ENCODE assay signal across 9 cellular contexts in genomic region chr1:228457017-228457395, GRCh38. TPM values are rescaled to one million over a fixed set of nuclear protein-coding genes. Genes with fewer than 3 reads are reported as not detected.
DNase-seq lines count a peak whose midpoint lies in the region; ATAC-seq lines count a peak whose summit lies in the region.
"Had no signal": no experiment of that assay in that cellular context is flagged by ENCODE, and none has a peak within 500 bp of the region (broad histone marks: within the 10 kb centered on the region; RNA-seq: fewer than 3 reads in every experiment).

No MANE protein-coding gene starts in this region.

- peak; percentile 3 for ATAC-seq in HG02973 (IDR thresholded peaks at IDR 0.05; ENCODE audit: unreplicated experiment)

- H3K36me3 Mint-ChIP-seq in activated T-helper 2 cell treated with anti-CD3 and anti-CD28 coated beads, Interferon-gamma antibody, Interleukin-2, Interleukin-4, amounts not matched to agents 10 μg/mL and 5 μg/mL and 100 μg/mL, durations not matched to agents 14 hours and 24 hours and 36 hours (ENCODE audit: low read depth) = peaks cover 21% of the 10 kb centered on the region

- DNase-seq in NCI-H146 treated with DMSO at 0.1 percent for 48 hours (lab: John Stamatoyannopoulos, UW; ENCODE audit: unreplicated experiment) (peak; percentile 35), NCI-H146 (lab: John Stamatoyannopoulos, UW) (no peak), HuH-7.5 (ENCODE audit: low spot score) (no peak), NCI-H774 (lab: John Stamatoyannopoulos, UW) (no peak)
- no peak for DNase-seq in activated T-helper 2 cell treated with anti-CD3 and anti-CD28 coated beads, Interferon-gamma antibody, Interleukin-2, Interleukin-4, amounts not matched to agents 10 μg/mL and 5 μg/mL and 100 μg/mL, durations not matched to agents 14 hours and 24 hours and 36 hours (ENCODE audit: low spot score)

- intact Hi-C loops in activated T-helper 2 cell treated with anti-CD3 and anti-CD28 coated beads, Interferon-gamma antibody, Interleukin-2, Interleukin-4, amounts not matched to agents 10 μg/mL and 5 μg/mL and 100 μg/mL, durations not matched to agents 14 hours and 24 hours and 36 hours (cut with micrococcal nuclease) = loop anchor here (1.0 to 5.0 kb wide), 3 partner anchors 50 to 375 kb away; partner anchors contain the start of genes ARF1, GUK1 and TRIM11

- H3K4me1 ChIP-seq in subcutaneous abdominal adipose tissue (ENCODE audit: control insufficient read depth in 5 of 5, insufficient read depth in 5 of 5, low read length in 5 of 5) = peaks cover 0 to 26% (median 23%) of the 10 kb centered on the region in 5 donors

- no peak overlapping the region for H3K27ac ChIP-seq in subcutaneous abdominal adipose tissue (ENCODE audit: low read depth, low read length)
- H3K27ac ChIP-seq: BLaER1 treated with 17β-estradiol and CSF1 and Interleukin-3, amounts not matched to agents 10 nM and 100 nM had no signal

- peak overlapping the region; percentile 78 for H3K4me3 ChIP-seq in iPS-11a (ENCODE audit: low read depth, low read length)
- H3K4me3 ChIP-seq in subcutaneous abdominal adipose tissue (ENCODE audit: low read depth in 1 of 5, low read length in 5 of 5) = peak overlapping the region; percentile 7 to 66 (median 59)
- H3K4me3 ChIP-seq: BLaER1 treated with 17β-estradiol and CSF1 and Interleukin-3, amounts not matched to agents 10 nM and 100 nM had no signal

- peaks cover 36% of the 10 kb centered on the region for H3K4me1 Mint-ChIP-seq in activated T-helper 2 cell treated with anti-CD3 and anti-CD28 coated beads, Interferon-gamma antibody, Interleukin-2, Interleukin-4, amounts not matched to agents 10 μg/mL and 5 μg/mL and 100 μg/mL, durations not matched to agents 14 hours and 24 hours and 36 hours (ENCODE audit: low read depth)

- H3K27me3 Mint-ChIP-seq in activated T-helper 2 cell treated with anti-CD3 and anti-CD28 coated beads, Interferon-gamma antibody, Interleukin-2, Interleukin-4, amounts not matched to agents 10 μg/mL and 5 μg/mL and 100 μg/mL, durations not matched to agents 14 hours and 24 hours and 36 hours (ENCODE audit: low read depth) = no peaks in the 10 kb centered on the region

- peak overlapping the region; percentile 99 for H3K27ac Mint-ChIP-seq in activated T-helper 2 cell treated with anti-CD3 and anti-CD28 coated beads, Interferon-gamma antibody, Interleukin-2, Interleukin-4, amounts not matched to agents 10 μg/mL and 5 μg/mL and 100 μg/mL, durations not matched to agents 14 hours and 24 hours and 36 hours

- H3K9ac ChIP-seq in subcutaneous abdominal adipose tissue (ENCODE audit: low read length in 5 of 5) = no peak overlapping the region
- H3K9ac ChIP-seq: BLaER1 treated with 17β-estradiol and CSF1 and Interleukin-3, amounts not matched to agents 10 nM and 100 nM had no signal

- peak overlapping the region; percentile 98 for H3K4me3 Mint-ChIP-seq in activated T-helper 2 cell treated with anti-CD3 and anti-CD28 coated beads, Interferon-gamma antibody, Interleukin-2, Interleukin-4, amounts not matched to agents 10 μg/mL and 5 μg/mL and 100 μg/mL, durations not matched to agents 14 hours and 24 hours and 36 hours (ENCODE audit: low read depth)

- H3K27me3 ChIP-seq in subcutaneous abdominal adipose tissue (ENCODE audit: control insufficient read depth in 5 of 5, insufficient read depth in 4 of 5, low read length in 5 of 5) = peaks cover 10 to 29% (median 24%) of the 10 kb centered on the region in 5 donors

- no peaks in the 10 kb centered on the region for H3K36me3 ChIP-seq in subcutaneous abdominal adipose tissue (ENCODE audit: control insufficient read depth in 5 of 5, insufficient read depth in 5 of 5, low read length in 5 of 5)
- H3K36me3 ChIP-seq: BLaER1 treated with 17β-estradiol and CSF1 and Interleukin-3, amounts not matched to agents 10 nM and 100 nM had no signal

- H3K9me3 ChIP-seq in subcutaneous abdominal adipose tissue (ENCODE audit: control insufficient read depth in 5 of 5, low read length in 5 of 5) = no peaks in the 10 kb centered on the region

- H3K9me3 Mint-ChIP-seq in activated T-helper 2 cell treated with anti-CD3 and anti-CD28 coated beads, Interferon-gamma antibody, Interleukin-2, Interleukin-4, amounts not matched to agents 10 μg/mL and 5 μg/mL and 100 μg/mL, durations not matched to agents 14 hours and 24 hours and 36 hours = no peaks in the 10 kb centered on the region

RNA-seq across cellular contexts. Expression of gene RNF187, which starts 30.2 kb away (rescaled TPM):
- total RNA-seq in activated T-helper 2 cell treated with anti-CD3 and anti-CD28 coated beads, Interferon-gamma antibody, Interleukin-2, Interleukin-4, amounts not matched to agents 10 μg/mL and 5 μg/mL and 100 μg/mL, durations not matched to agents 14 hours and 24 hours and 36 hours = 146 and 154 TPM in 2 replicates

RNA-seq across cellular contexts. Expression of gene TRIM17, which starts 40.3 kb away (rescaled TPM):
- total RNA-seq in activated T-helper 2 cell treated with anti-CD3 and anti-CD28 coated beads, Interferon-gamma antibody, Interleukin-2, Interleukin-4, amounts not matched to agents 10 μg/mL and 5 μg/mL and 100 μg/mL, durations not matched to agents 14 hours and 24 hours and 36 hours = 2.3 and 2.7 TPM in 2 replicates

RNA-seq across cellular contexts. Expression of gene TRIM11, which starts 50.4 kb away (rescaled TPM):
- 58.3 and 60.5 TPM in 2 replicates for total RNA-seq in activated T-helper 2 cell treated with anti-CD3 and anti-CD28 coated beads, Interferon-gamma antibody, Interleukin-2, Interleukin-4, amounts not matched to agents 10 μg/mL and 5 μg/mL and 100 μg/mL, durations not matched to agents 14 hours and 24 hours and 36 hours
